ENCODE assay signal across 7 cellular contexts in genomic region chr6:24666616-24667377, GRCh38. TPM values are rescaled to one million over a fixed set of nuclear protein-coding genes. Genes with fewer than 3 reads are reported as not detected.
DNase-seq lines count a peak whose midpoint lies in the region; ATAC-seq, FAIRE-seq and TF ChIP-seq lines count a peak whose summit lies in the region.

Gene ACOT13, plus strand, starts transcription at chr6:24667077. Its CDS starts 187 bp downstream, at chr6:24667264.
Gene TDP2, minus strand, starts transcription at chr6:24666899. Its CDS starts 37 bp downstream, at chr6:24666862.

- H3K4me1 ChIP-seq in astrocyte (ENCODE audit: insufficient read depth, low read length): peaks cover 9% of the 10 kb centered on the region

- peaks cover 33% of the 10 kb centered on the region for H3K79me2 ChIP-seq in astrocyte (ENCODE audit: insufficient read depth, low read length)

- H3K9me3 Mint-ChIP-seq in T-helper 2 cell treated with Interferon-gamma antibody and Interleukin-4, amounts not matched to agents 5 μg/mL and 100 μg/mL, for 36 hours: peaks cover 17% of the 10 kb centered on the region
- peaks cover 14% of the 10 kb centered on the region for H3K9me3 Mint-ChIP-seq in astrocyte (ENCODE audit: unreplicated experiment)

- H3K4me2 ChIP-seq in astrocyte (ENCODE audit: low read length): peak within 1 kb of the TSS; percentile 95

- H3K27me3 ChIP-seq in astrocyte (ENCODE audit: insufficient read depth, low read length): no peaks in the 10 kb centered on the region

- no peaks in the 10 kb centered on the region for H3K9me3 ChIP-seq in astrocyte (ENCODE audit: insufficient read depth, low read depth, low read length)

- H3K27ac ChIP-seq in astrocyte (ENCODE audit: low read depth, low read length): peak within 1 kb of the TSS; percentile 93

- H3K4me3 Mint-ChIP-seq in T-helper 2 cell treated with Interferon-gamma antibody and Interleukin-4, amounts not matched to agents 5 μg/mL and 100 μg/mL, for 36 hours: peak within 1 kb of the TSS; percentile 92
- H3K4me3 Mint-ChIP-seq in astrocyte (ENCODE audit: unreplicated experiment): peak within 1 kb of the TSS; percentile 97

- peak within 1 kb of the TSS; percentile 93 for H3K9ac ChIP-seq in astrocyte (ENCODE audit: low read length)

- DNase-seq in NCI-H1930 (lab: John Stamatoyannopoulos, UW) (peak; percentile 97 to 98), astrocyte (ENCODE audit: low read depth) (peak; percentile 89), hippocampal formation (lab: John Stamatoyannopoulos, UW) (peak; percentile 88 to 91), retinal pigment epithelial cell (ENCODE audit: low read depth) (peak; percentile 88)
- DNase-seq in T-helper 2 cell treated with Interferon-gamma antibody and Interleukin-4, amounts not matched to agents 5 μg/mL and 100 μg/mL, for 36 hours (ENCODE audit: low spot score): peak; percentile 98

- no peaks in the 10 kb centered on the region for H3K27me3 Mint-ChIP-seq in T-helper 2 cell treated with Interferon-gamma antibody and Interleukin-4, amounts not matched to agents 5 μg/mL and 100 μg/mL, for 36 hours (ENCODE audit: low read depth)
- no peaks in the 10 kb centered on the region for H3K27me3 Mint-ChIP-seq in astrocyte (ENCODE audit: low read depth, unreplicated experiment)

- H3K36me3 Mint-ChIP-seq in T-helper 2 cell treated with Interferon-gamma antibody and Interleukin-4, amounts not matched to agents 5 μg/mL and 100 μg/mL, for 36 hours (ENCODE audit: low read depth): peaks cover 52% of the 10 kb centered on the region
- peaks cover 30% of the 10 kb centered on the region for H3K36me3 Mint-ChIP-seq in astrocyte (ENCODE audit: low read depth, unreplicated experiment)

- H4K20me1 ChIP-seq in astrocyte (ENCODE audit: insufficient read depth, low read length): peaks cover 7% of the 10 kb centered on the region

- peaks cover 35% of the 10 kb centered on the region for H3K4me1 Mint-ChIP-seq in T-helper 2 cell treated with Interferon-gamma antibody and Interleukin-4, amounts not matched to agents 5 μg/mL and 100 μg/mL, for 36 hours (ENCODE audit: low read depth)
- peaks cover 3% of the 10 kb centered on the region for H3K4me1 Mint-ChIP-seq in astrocyte (ENCODE audit: low read depth, unreplicated experiment)

- H3K27ac Mint-ChIP-seq in T-helper 2 cell treated with Interferon-gamma antibody and Interleukin-4, amounts not matched to agents 5 μg/mL and 100 μg/mL, for 36 hours: peak within 1 kb of the TSS; percentile 91
- peak within 1 kb of the TSS; percentile 99 for H3K27ac Mint-ChIP-seq in astrocyte (ENCODE audit: unreplicated experiment)

- peak within 1 kb of the TSS; percentile 99 for H3K4me3 ChIP-seq in astrocyte (ENCODE audit: insufficient read depth, low read depth, low read length)
- H3K4me3 ChIP-seq in retinal pigment epithelial cell (ENCODE audit: low read length): peak within 1 kb of the TSS; percentile 99

- peak; percentile 29 for TF ChIP-seq CTCF in astrocyte (IDR thresholded peaks at IDR 0.05; ENCODE audit: insufficient read depth, low read depth, low read length)
- peak; percentile 58 for TF ChIP-seq CTCF in retinal pigment epithelial cell (conservative IDR thresholded peaks at IDR 0.05; ENCODE audit: low read depth, low read length)

- peaks cover 11% of the 10 kb centered on the region for H3K36me3 ChIP-seq in astrocyte (ENCODE audit: insufficient read depth, low read length)

- peak within 1 kb of the TSS; percentile 99 for H2AFZ ChIP-seq in astrocyte (ENCODE audit: low read depth, low read length)

- ATAC-seq in GM18502 (IDR thresholded peaks at IDR 0.05; ENCODE audit: poor library complexity, unreplicated experiment) (peak; percentile 95), HG02970 (IDR thresholded peaks at IDR 0.05; ENCODE audit: low FRiP score, unreplicated experiment) (peak; percentile 93)

- FAIRE-seq in astrocyte (lab: Jason Lieb, UNC): no peak

RNA-seq across cellular contexts. Expression of gene ACOT13, which starts in this region (rescaled TPM):
- total RNA-seq in astrocyte: 33.3 and 35.9 TPM in 2 replicates

RNA-seq across cellular contexts. Expression of gene TDP2, which starts in this region (rescaled TPM):
- total RNA-seq in astrocyte: 27.2 and 27.3 TPM in 2 replicates

Comparison
In these comparisons a context has a peak if more than half of its experiments do, and no peak if none do; other contexts are left out.
1. Peak in every context shown above with its lines: DNase-seq, ATAC-seq, H3K4me3 ChIP-seq and H3K27ac ChIP-seq.